In genomic region chr10:128211953-128212727, GRCh38 we compare ENCODE assay signal across 1 cellular context.
TF ChIP-seq lines count a peak whose summit lies in the region.

No MANE protein-coding gene starts in this region.

TF ChIP-seq in HEK293, 187 proteins besides CTCF, POLR2A, EP300 and RAD21 (continued from another document and continues in another):
- peak; percentile 50; the same call in 1 of the 2 replicates for TF ChIP-seq ZNF449 (tag by site-specific recombination; IDR thresholded peaks at IDR 0.05)
- TF ChIP-seq ZNF155 (tag by site-specific recombination; IDR thresholded peaks at IDR 0.05), result no peak
- TF ChIP-seq ZNF514 (tag by site-specific recombination; IDR thresholded peaks at IDR 0.05), result no peak
- TF ChIP-seq ZSCAN5A (tag by site-specific recombination; IDR thresholded peaks at IDR 0.05), result no peak
- no peak for TF ChIP-seq ZNF184 (tag by site-specific recombination; IDR thresholded peaks at IDR 0.05)
- TF ChIP-seq SCRT1 (tag by site-specific recombination; IDR thresholded peaks at IDR 0.05; ENCODE audit: borderline replicate concordance), result no peak
- no peak for TF ChIP-seq ZNF223 (tag by site-specific recombination; IDR thresholded peaks at IDR 0.05)
- TF ChIP-seq REPIN1 (tag by site-specific recombination; IDR thresholded peaks at IDR 0.05; ENCODE audit: low read depth), result no peak
- TF ChIP-seq ZNF404 (tag by site-specific recombination; IDR thresholded peaks at IDR 0.05), result no peak
- TF ChIP-seq ZNF248 (tag by site-specific recombination; IDR thresholded peaks at IDR 0.05), result no peak
- no peak for TF ChIP-seq ZNF394 (tag by site-specific recombination; IDR thresholded peaks at IDR 0.05; ENCODE audit: borderline replicate concordance)
- TF ChIP-seq ZNF624 (tag by site-specific recombination; IDR thresholded peaks at IDR 0.05), result no peak
- no peak for TF ChIP-seq ZNF398 (tag by site-specific recombination; IDR thresholded peaks at IDR 0.05)
- no peak for TF ChIP-seq ZNF670 (tag by site-specific recombination; IDR thresholded peaks at IDR 0.05; ENCODE audit: low read depth)
- no peak for TF ChIP-seq ZNF146 (tag by site-specific recombination; IDR thresholded peaks at IDR 0.05)
- TF ChIP-seq ZNF354C (tag by site-specific recombination; IDR thresholded peaks at IDR 0.05; ENCODE audit: borderline replicate concordance, low read depth), result no peak
- peak; percentile 47 for TF ChIP-seq ZBTB26 (tag by site-specific recombination; optimal IDR thresholded peaks at IDR 0.05)
- TF ChIP-seq ZNF610 (tag by site-specific recombination; IDR thresholded peaks at IDR 0.05; ENCODE audit: borderline replicate concordance), result no peak
- TF ChIP-seq KLF1 (tag by site-specific recombination; IDR thresholded peaks at IDR 0.05), result 0 out of 2 replicates have a peak, but pooled peaks have one; percentile 15
- no peak for TF ChIP-seq ZNF280D (tag by site-specific recombination; IDR thresholded peaks at IDR 0.05)
- TF ChIP-seq ZNF626 (tag by site-specific recombination; IDR thresholded peaks at IDR 0.05), result no peak
- no peak for TF ChIP-seq ZNF837 (tag by site-specific recombination; IDR thresholded peaks at IDR 0.05)
- TF ChIP-seq ZNF776 (tag by site-specific recombination; IDR thresholded peaks at IDR 0.05; ENCODE audit: borderline replicate concordance), result no peak
- no peak for TF ChIP-seq ZNF416 (tag by site-specific recombination; IDR thresholded peaks at IDR 0.05)
- no peak for TF ChIP-seq KLF16 (tag by site-specific recombination; IDR thresholded peaks at IDR 0.05)
- TF ChIP-seq FEZF1 (tag by site-specific recombination; IDR thresholded peaks at IDR 0.05), result no peak
- no peak for TF ChIP-seq ZBTB44 (tag by site-specific recombination; IDR thresholded peaks at IDR 0.05)
- TF ChIP-seq ZNF23 (tag by site-specific recombination; IDR thresholded peaks at IDR 0.05; ENCODE audit: borderline replicate concordance), result no peak
- no peak for TF ChIP-seq ZNF544 (tag by site-specific recombination; IDR thresholded peaks at IDR 0.05)
- TF ChIP-seq ZNF211 (tag by site-specific recombination; IDR thresholded peaks at IDR 0.05; ENCODE audit: low read depth), result no peak
- TF ChIP-seq KLF17 (tag by site-specific recombination; IDR thresholded peaks at IDR 0.05), result no peak
- TF ChIP-seq SETDB1 (IDR thresholded peaks at IDR 0.05; ENCODE audit: insufficient read length, low read length), result no peak
- no peak for TF ChIP-seq MEIS1 (CRISPR knock-in tag; IDR thresholded peaks at IDR 0.05; ENCODE audit: borderline replicate concordance)
- TF ChIP-seq OSR2 (tag by site-specific recombination; IDR thresholded peaks at IDR 0.05), result no peak
- no peak for TF ChIP-seq ZBTB1 (tag by site-specific recombination; IDR thresholded peaks at IDR 0.05)
- no peak for TF ChIP-seq GLI2 (tag by site-specific recombination; IDR thresholded peaks at IDR 0.05; ENCODE audit: borderline replicate concordance, low read depth)
- TF ChIP-seq ZNF112 (tag by site-specific recombination; IDR thresholded peaks at IDR 0.05), result no peak
- no peak for TF ChIP-seq AEBP2 (tag by site-specific recombination; IDR thresholded peaks at IDR 0.05; ENCODE audit: borderline replicate concordance)
- 0 out of 2 replicates have a peak, but pooled peaks have one; percentile 21 for TF ChIP-seq ZEB2 (tag by site-specific recombination; IDR thresholded peaks at IDR 0.05)
- TF ChIP-seq ZNF18 (tag by site-specific recombination; IDR thresholded peaks at IDR 0.05), result no peak
- TF ChIP-seq ZFP69B (tag by site-specific recombination; IDR thresholded peaks at IDR 0.05), result no peak
- no peak for TF ChIP-seq PRDM6 (tag by site-specific recombination; IDR thresholded peaks at IDR 0.05)
- no peak; the same call in 1 of the 2 replicates for TF ChIP-seq ZBTB20 (tag by site-specific recombination; IDR thresholded peaks at IDR 0.05)
